In genomic region chr19:10251792-10252694, GRCh38 we compare ENCODE assay signal across 8 cellular contexts. TPM values are rescaled to one million over a fixed set of nuclear protein-coding genes. Genes with fewer than 3 reads are reported as not detected.
DNase-seq lines count a peak whose midpoint lies in the region; ATAC-seq, FAIRE-seq and TF ChIP-seq lines count a peak whose summit lies in the region.

Gene MRPL4, plus strand, starts transcription at chr19:10252214. Its CDS starts 40 bp downstream, at chr19:10252254.

- peak; percentile 85 for ATAC-seq in HG02759 (IDR thresholded peaks at IDR 0.05; ENCODE audit: unreplicated experiment)
- peak; percentile 94 for ATAC-seq in Right ventricle myocardium inferior
- peak; percentile 94 to 96 (median 94) for ATAC-seq in pancreas

- intact Hi-C loops in Right ventricle myocardium inferior (cut with DNase I) (loop anchor here (2.0 to 5.0 kb wide), 2 partner anchors 57 to 320 kb away; partner anchors contain the start of gene DNMT1), pancreas (cut with DNase I) (no loop called here), tibial artery (cut with DNase I; ENCODE audit: low total_unique reads) (loop anchor here (5.0 kb wide), 1 partner anchor 145 kb away; the partner anchor contains the start of gene PPAN)

- peak; percentile 98 for DNase-seq in GM12864 (ENCODE audit: low read depth)
- DNase-seq in NCI-H1417 (lab: John Stamatoyannopoulos, UW), result peak; percentile 93 to 100 (median 99)
- peak; percentile 93 to 98 for DNase-seq in SW 1271 (lab: John Stamatoyannopoulos, UW)
- peak; percentile 90 for DNase-seq in activated naive CD8-positive, alpha-beta T cell treated with anti-CD3 and anti-CD28 coated beads, Interleukin-2, amount 50 U/mL, for 16 hours (ENCODE audit: low read depth, low spot score)
- DNase-seq in Right ventricle myocardium inferior (ENCODE audit: missing footprints), result peak; percentile 96
- peak; percentile 90 to 97 (median 96) for DNase-seq in pancreas
- peak; percentile 97 to 98 for DNase-seq in tibial artery

- H3K27ac ChIP-seq in pancreas (peak within 1 kb of the TSS; percentile 34 to 68 (median 55)), tibial artery (peak within 1 kb of the TSS; percentile 74 to 79)

- FAIRE-seq in pancreas (lab: Jason Lieb, UNC), result peak; percentile 98

- TF ChIP-seq CTCF in GM12864 (IDR thresholded peaks at IDR 0.05; ENCODE audit: low read depth, low read length, missing control alignments) (peak; percentile 4), pancreas (IDR thresholded peaks at IDR 0.05) (no peak), tibial artery (IDR thresholded peaks at IDR 0.05) (no peak)

- H3K4me3 ChIP-seq in GM12864 (ENCODE audit: low read depth, low read length), result peak within 1 kb of the TSS; percentile 77
- H3K4me3 ChIP-seq in pancreas, result peak within 1 kb of the TSS; percentile 52 to 99 (median 72)
- H3K4me3 ChIP-seq in tibial artery, result peak within 1 kb of the TSS; percentile 83 to 91

- H3K27me3 ChIP-seq in pancreas (no peaks in the 10 kb centered on the region), tibial artery (no peaks in the 10 kb centered on the region)

- H3K9me3 ChIP-seq in pancreas (no peaks in the 10 kb centered on the region), tibial artery (no peaks in the 10 kb centered on the region)

- H3K36me3 ChIP-seq in pancreas (peaks cover 0 to 5% (median 0%) of the 10 kb centered on the region in 3 donors), tibial artery (peaks cover 6 to 36% (median 30%) of the 10 kb centered on the region in 3 donors)

- 1 to 2% methylated on average over 72 to 77 of the region's 77 CpGs for WGBS in pancreas, 2 donors

- H3K4me1 ChIP-seq in pancreas (peaks cover 0 to 4% (median 3%) of the 10 kb centered on the region in 3 donors), tibial artery (peaks cover 0 to 25% (median 13%) of the 10 kb centered on the region in 4 donors)

RNA-seq across cellular contexts. Expression of gene MRPL4, which starts in this region (rescaled TPM):
- 70.1 TPM for total RNA-seq in Right ventricle myocardium inferior
- total RNA-seq in pancreas, result 10 to 100 TPM in 4 of 6 donors, 1 to 10 TPM in 2; 9.9 to 17.6 (median 14.9) TPM
- polyA plus RNA-seq in pancreas, result 10 to 100 TPM; 23.5 to 34.4 TPM

Comparison
In these comparisons a context has a peak if more than half of its experiments do, and no peak if none do; other contexts are left out.
1. Peak in every context shown above with its lines: DNase-seq, ATAC-seq, H3K4me3 ChIP-seq and H3K27ac ChIP-seq.
2. intact Hi-C loops: an anchor here in Right ventricle myocardium inferior (2.0 to 5.0 kb wide) and tibial artery (5.0 kb wide); none called in pancreas.